ENCODE assay signal across 19 cellular contexts in genomic region chr7:66224171-66224773, GRCh38. TPM values are rescaled to one million over a fixed set of nuclear protein-coding genes. Genes with fewer than 3 reads are reported as not detected.
DNase-seq lines count a peak whose midpoint lies in the region; ATAC-seq and TF ChIP-seq lines count a peak whose summit lies in the region.
"Had no signal": no experiment of that assay in that cellular context is flagged by ENCODE, and none has a peak within 500 bp of the region (broad histone marks: within the 10 kb centered on the region; RNA-seq: fewer than 3 reads in every experiment).

No MANE protein-coding gene starts in this region.

- POLR2A ChIA-PET in Panc1 (lab: Charles Lee): no interaction called here

- no peak overlapping the region for H3K4me2 ChIP-seq in osteoblast (ENCODE audit: insufficient read depth, low read length)
- H3K4me2 ChIP-seq: BLaER1 treated with 17β-estradiol and CSF1 and Interleukin-3, amounts not matched to agents 10 nM and 100 nM had no signal

- H3K4me3 ChIP-seq in Panc1 (ENCODE audit: low read depth in 2 of 2, low read length in 2 of 2) (no peak overlapping the region), osteoblast (ENCODE audit: insufficient read depth, low read length) (no peak overlapping the region)
- H3K4me3 ChIP-seq: BLaER1 treated with 17β-estradiol and CSF1 and Interleukin-3, amounts not matched to agents 10 nM and 100 nM; GM12878; MG63; SJCRH30 had no signal

- H3K27me3 Mint-ChIP-seq in mesothelial cell of epicardium (ENCODE audit: low read depth): no peaks in the 10 kb centered on the region
- H3K27me3 Mint-ChIP-seq in stimulated activated naive CD8-positive, alpha-beta T cell treated with anti-CD3 and anti-CD28 coated beads, Interleukin-15, amount 100 ng/mL, for 72 hours: no peaks in the 10 kb centered on the region

- ATAC-seq in Panc1 (0 out of 2 replicates have a peak, but pooled peaks have one; percentile 38), foreskin keratinocyte (peak; percentile 59)
- ATAC-seq in stimulated activated naive CD8-positive, alpha-beta T cell treated with anti-CD3 and anti-CD28 coated beads, Interleukin-15, amount 100 ng/mL, for 72 hours: no peak
- ATAC-seq: GM12878 had no signal

- peaks cover 3% of the 10 kb centered on the region for H3K36me3 Mint-ChIP-seq in mesothelial cell of epicardium

- in situ Hi-C loops in Panc1 (cut with HindIII; ENCODE audit: low pct_unique_long_range_greater_than_20kb, low sequenced_read_pairs): no loop called here

- no TSS peak for BruUV-seq in Panc1 (replicated peaks; lab: Mats Ljungman, UMichigan)

- peaks cover 45% of the 10 kb centered on the region for H4K20me1 ChIP-seq in osteoblast (ENCODE audit: insufficient read depth, low read length)

- H3K9me3 ChIP-seq in Panc1 (ENCODE audit: control insufficient read depth, insufficient read depth, low read depth, low read length) (no peaks in the 10 kb centered on the region), osteoblast (ENCODE audit: low read depth, low read length) (no peaks in the 10 kb centered on the region)
- H3K9me3 ChIP-seq: MG63, SJCRH30 had no signal

- no peak overlapping the region for H2AFZ ChIP-seq in osteoblast (ENCODE audit: low read length)

- intact Hi-C loops in Panc1 (cut with micrococcal nuclease; ENCODE audit: unreplicated experiment): no loop called here

- peaks cover 83% of the 10 kb centered on the region for H3K79me2 ChIP-seq in osteoblast (ENCODE audit: insufficient read depth, low read length)

- peak overlapping the region; percentile 2 for H3K27ac Mint-ChIP-seq in mesothelial cell of epicardium
- no peak overlapping the region for H3K27ac Mint-ChIP-seq in stimulated activated naive CD8-positive, alpha-beta T cell treated with anti-CD3 and anti-CD28 coated beads, Interleukin-15, amount 100 ng/mL, for 72 hours

- H3K4me1 ChIP-seq in Panc1 (ENCODE audit: control insufficient read depth, insufficient read depth, low read length) (no peaks in the 10 kb centered on the region), foreskin keratinocyte (peaks cover 10% of the 10 kb centered on the region), osteoblast (ENCODE audit: insufficient read depth, low read length) (peaks cover 6% of the 10 kb centered on the region)
- H3K4me1 ChIP-seq: SJCRH30 had no signal

- H3K36me3 ChIP-seq in Panc1 (ENCODE audit: control insufficient read depth, insufficient read depth, low read length): no peaks in the 10 kb centered on the region
- peaks cover 3% of the 10 kb centered on the region for H3K36me3 ChIP-seq in osteoblast (ENCODE audit: insufficient read depth, low read length)
- H3K36me3 ChIP-seq: MG63, SJCRH30 had no signal

- peaks cover 11% of the 10 kb centered on the region for H3K9me3 Mint-ChIP-seq in mesothelial cell of epicardium
- H3K9me3 Mint-ChIP-seq in stimulated activated naive CD8-positive, alpha-beta T cell treated with anti-CD3 and anti-CD28 coated beads, Interleukin-15, amount 100 ng/mL, for 72 hours: no peaks in the 10 kb centered on the region

- CTCF ChIA-PET in Panc1 (lab: Charles Lee): no interaction called here

- H3K27me3 ChIP-seq in Panc1 (ENCODE audit: control insufficient read depth, insufficient read depth, low read length) (no peaks in the 10 kb centered on the region), foreskin keratinocyte (no peaks in the 10 kb centered on the region), osteoblast (ENCODE audit: insufficient read depth, low read length) (no peaks in the 10 kb centered on the region)
- H3K27me3 ChIP-seq: BLaER1 treated with 17β-estradiol and CSF1 and Interleukin-3, amounts not matched to agents 10 nM and 100 nM; MG63; SJCRH30 had no signal

- H3K27ac ChIP-seq in 22Rv1 (peak overlapping the region; percentile 39), Panc1 (ENCODE audit: low read length) (no peak overlapping the region), foreskin keratinocyte (no peak overlapping the region), osteoblast (ENCODE audit: low read depth, low read length) (no peak overlapping the region)
- H3K27ac ChIP-seq: BLaER1 treated with 17β-estradiol and CSF1 and Interleukin-3, amounts not matched to agents 10 nM and 100 nM; HL-60; SJCRH30 had no signal

- no peak overlapping the region for H3K4me3 Mint-ChIP-seq in mesothelial cell of epicardium
- H3K4me3 Mint-ChIP-seq in stimulated activated naive CD8-positive, alpha-beta T cell treated with anti-CD3 and anti-CD28 coated beads, Interleukin-15, amount 100 ng/mL, for 72 hours: no peak overlapping the region

- H3K4me1 Mint-ChIP-seq in mesothelial cell of epicardium: peaks cover 8% of the 10 kb centered on the region
- peaks cover 14% of the 10 kb centered on the region for H3K4me1 Mint-ChIP-seq in stimulated activated naive CD8-positive, alpha-beta T cell treated with anti-CD3 and anti-CD28 coated beads, Interleukin-15, amount 100 ng/mL, for 72 hours

- DNase-seq in Panc1 (ENCODE audit: low read depth, low spot score): no peak
- peak; percentile 76 to 87 for DNase-seq in foreskin keratinocyte
- no peak for DNase-seq in mesothelial cell of epicardium (ENCODE audit: low spot score in 2 of 2, unreplicated experiment in 2 of 2)
- no peak for DNase-seq in osteoblast (ENCODE audit: insufficient read length, low spot score, missing footprints)
- no peak for DNase-seq in NK-92 (lab: John Stamatoyannopoulos, UW; ENCODE audit: unreplicated experiment)
- DNase-seq in stimulated activated naive CD8-positive, alpha-beta T cell treated with anti-CD3 and anti-CD28 coated beads, Interleukin-15, amount 100 ng/mL, for 72 hours: no peak
- DNase-seq in putamen (ENCODE audit: low spot score): no peak
- DNase-seq: DND-41, HCEC 1CT, KBM-7, MG63, NCI-H1092, NCI-H345, NCI-H748 treated with DMSO at 0.1 percent for 48 hours, SJCRH30 had no signal

- TF ChIP-seq CTCF in 22Rv1 (IDR thresholded peaks at IDR 0.05): no peak
- TF ChIP-seq CTCF in Panc1 (IDR thresholded peaks at IDR 0.05): no peak
- no peak for TF ChIP-seq CTCF in foreskin keratinocyte (conservative IDR thresholded peaks at IDR 0.05)
- TF ChIP-seq CTCF in mesothelial cell of epicardium (IDR thresholded peaks at IDR 0.05; ENCODE audit: unreplicated experiment): no peak
- TF ChIP-seq CTCF in osteoblast (IDR thresholded peaks at IDR 0.05; ENCODE audit: extremely low read depth, low read depth, low read length): no peak

RNA-seq across cellular contexts. Expression of gene TPST1, which starts 19.1 kb away (rescaled TPM):
- 29.0 TPM for total RNA-seq in Panc1 (2021; ENCODE audit: unreplicated experiment)
- 20.5 TPM for polyA plus RNA-seq in Panc1 (2012; ENCODE audit: insufficient read length)
- total RNA-seq in foreskin keratinocyte: 28.2 and 48.2 TPM in 2 replicates
- 25.2 and 38.2 TPM in 2 replicates for polyA plus RNA-seq in foreskin keratinocyte
- 36.7 to 41.2 TPM (median 37.7 TPM) in 3 replicates for total RNA-seq in mesothelial cell of epicardium
- 137 and 174 TPM in 2 replicates for total RNA-seq in osteoblast

Comparison
In these comparisons a context has a peak if more than half of its experiments do, and no peak if none do; other contexts are left out.
1. DNase-seq: peak in foreskin keratinocyte (2 of 2); none in Panc1 (single experiment), mesothelial cell of epicardium (0 of 2), osteoblast (single experiment), NK-92 (single experiment), stimulated activated naive CD8-positive, alpha-beta T cell treated with anti-CD3 and anti-CD28 coated beads, Interleukin-15, amount 100 ng/mL, for 72 hours (0 of 2) and putamen (single experiment).